1 cellular context compared by ENCODE assay signal in the genomic region with DNA sequence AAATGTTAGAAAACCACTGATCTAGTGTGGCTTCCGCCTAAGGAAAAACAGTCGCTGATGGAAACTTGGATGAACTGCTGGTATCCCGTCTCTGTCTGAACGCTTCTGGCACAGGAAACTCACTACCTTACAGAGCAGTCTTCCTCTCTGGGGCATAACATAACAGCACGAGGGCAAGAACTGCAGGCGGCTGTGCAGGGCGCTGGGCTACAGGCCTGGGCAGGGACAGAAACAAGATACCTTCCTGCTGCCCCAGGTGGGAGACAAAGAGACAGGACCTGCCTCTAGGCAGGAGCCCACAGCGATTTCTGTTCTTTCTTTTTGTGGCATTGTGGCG.
TF ChIP-seq lines count a peak whose summit lies in the region.

No MANE protein-coding gene starts in this region.

TF ChIP-seq in IMR-90, 13 proteins besides CTCF, POLR2A, EP300 and RAD21 (continued from another document):
- TF ChIP-seq, protein P1, sequence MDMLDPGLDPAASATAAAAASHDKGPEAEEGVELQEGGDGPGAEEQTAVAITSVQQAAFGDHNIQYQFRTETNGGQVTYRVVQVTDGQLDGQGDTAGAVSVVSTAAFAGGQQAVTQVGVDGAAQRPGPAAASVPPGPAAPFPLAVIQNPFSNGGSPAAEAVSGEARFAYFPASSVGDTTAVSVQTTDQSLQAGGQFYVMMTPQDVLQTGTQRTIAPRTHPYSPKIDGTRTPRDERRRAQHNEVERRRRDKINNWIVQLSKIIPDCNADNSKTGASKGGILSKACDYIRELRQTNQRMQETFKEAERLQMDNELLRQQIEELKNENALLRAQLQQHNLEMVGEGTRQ (IDR thresholded peaks at IDR 0.05; ENCODE audit: low read depth, low read length), result no peak
- TF ChIP-seq, protein P2, sequence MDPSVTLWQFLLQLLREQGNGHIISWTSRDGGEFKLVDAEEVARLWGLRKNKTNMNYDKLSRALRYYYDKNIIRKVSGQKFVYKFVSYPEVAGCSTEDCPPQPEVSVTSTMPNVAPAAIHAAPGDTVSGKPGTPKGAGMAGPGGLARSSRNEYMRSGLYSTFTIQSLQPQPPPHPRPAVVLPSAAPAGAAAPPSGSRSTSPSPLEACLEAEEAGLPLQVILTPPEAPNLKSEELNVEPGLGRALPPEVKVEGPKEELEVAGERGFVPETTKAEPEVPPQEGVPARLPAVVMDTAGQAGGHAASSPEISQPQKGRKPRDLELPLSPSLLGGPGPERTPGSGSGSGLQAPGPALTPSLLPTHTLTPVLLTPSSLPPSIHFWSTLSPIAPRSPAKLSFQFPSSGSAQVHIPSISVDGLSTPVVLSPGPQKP (IDR thresholded peaks at IDR 0.05; ENCODE audit: borderline replicate concordance, low read depth, low read length), result no peak
- TF ChIP-seq MAZ (IDR thresholded peaks at IDR 0.05; ENCODE audit: borderline replicate concordance, low read depth, low read length), result no peak
